Comparison of ENCODE assay signal across 9 cellular contexts in genomic region chr9:91949946-91950664, GRCh38. TPM values are rescaled to one million over a fixed set of nuclear protein-coding genes. Genes with fewer than 3 reads are reported as not detected.
DNase-seq lines count a peak whose midpoint lies in the region; ATAC-seq and TF ChIP-seq lines count a peak whose summit lies in the region.
"Had no signal": no experiment of that assay in that cellular context is flagged by ENCODE, and none has a peak within 500 bp of the region (broad histone marks: within the 10 kb centered on the region; RNA-seq: fewer than 3 reads in every experiment).

Gene ROR2, minus strand, starts transcription at chr9:91950228.

- H3K79me2 ChIP-seq in DOHH2 (ENCODE audit: control insufficient read depth, low read length), result no peaks in the 10 kb centered on the region

- H3K4me1 ChIP-seq in DOHH2 (ENCODE audit: control insufficient read depth, low read length) (no peaks in the 10 kb centered on the region), body of pancreas (peaks cover 38% of the 10 kb centered on the region), iPS-20b (ENCODE audit: insufficient read depth, low read length) (peaks cover 17% of the 10 kb centered on the region; the same call in 1 of the 2 replicates), spleen (peaks cover 7 to 31% (median 25%) of the 10 kb centered on the region in 6 donors)

- intact Hi-C loops in body of pancreas (cut with DNase I), result loop anchor here (10.0 kb wide), 1 partner anchor 175 kb away; no protein-coding TSS in a partner anchor
- intact Hi-C loops in spleen (cut with DNase I; ENCODE audit: low total_unique reads), result loop anchor here (10.0 kb wide), 1 partner anchor 175 kb away; no protein-coding TSS in a partner anchor

- H3K9ac ChIP-seq in iPS-20b (ENCODE audit: low read depth, low read length), result peak within 1 kb of the TSS; percentile 74

- peak; percentile 26 for TF ChIP-seq CTCF in DOHH2 (IDR thresholded peaks at IDR 0.05; ENCODE audit: low read depth, low read length, poor library complexity, severe bottlenecking)
- peak in 6 of 7 experiments; percentile 29 to 73 (median 50) for TF ChIP-seq CTCF in body of pancreas (IDR thresholded peaks at IDR 0.05)
- TF ChIP-seq CTCF in spleen (IDR thresholded peaks at IDR 0.05 in 8 of 11, conservative IDR thresholded peaks at IDR 0.05 in 3 of 11), result peak in 7 of 11 experiments; percentile 8 to 65 (median 56)

- no peaks in the 10 kb centered on the region for H3F3A ChIP-seq in DOHH2 (ENCODE audit: control insufficient read depth, insufficient read depth)

- H3K36me3 ChIP-seq in DOHH2 (ENCODE audit: control insufficient read depth, low read length), result no peaks in the 10 kb centered on the region
- no peaks in the 10 kb centered on the region for H3K36me3 ChIP-seq in body of pancreas (replicated peaks in 1 of 2; ENCODE audit: insufficient read depth in 1 of 2, low read depth in 2 of 2)
- H3K36me3 ChIP-seq in iPS-20b (ENCODE audit: insufficient read depth, low read depth, low read length), result no peaks in the 10 kb centered on the region
- H3K36me3 ChIP-seq in spleen, result no peaks in the 10 kb centered on the region

- H3K27me3 ChIP-seq in DOHH2 (ENCODE audit: control insufficient read depth, low read length) (peaks cover 30% of the 10 kb centered on the region), body of pancreas (peaks cover 0 to 29% of the 10 kb centered on the region in 2 donors), iPS-20b (ENCODE audit: insufficient read depth, low read length) (peaks cover 72% of the 10 kb centered on the region), spleen (replicated peaks in 1 of 7) (peaks cover 5 to 100% (median 52%) of the 10 kb centered on the region in 7 donors)

- peak within 1 kb of the TSS; percentile 34 for H3K4me2 ChIP-seq in DOHH2 (ENCODE audit: low read length)

- H3K27ac ChIP-seq in DOHH2 (ENCODE audit: low read depth, low read length) (no peak within 1 kb of the TSS), body of pancreas (no peak within 1 kb of the TSS), iPS-20b (ENCODE audit: low read length) (no peak within 1 kb of the TSS), spleen (peak within 1 kb of the TSS; percentile 27 to 76 (median 67))

- H3K9me3 ChIP-seq in DOHH2 (ENCODE audit: control insufficient read depth, insufficient read depth, low read length) (no peaks in the 10 kb centered on the region), body of pancreas (no peaks in the 10 kb centered on the region), iPS-20b (ENCODE audit: insufficient read depth, low read depth, low read length) (no peaks in the 10 kb centered on the region), spleen (peaks cover 0 to 7% (median 0%) of the 10 kb centered on the region in 8 donors)

- DNase-seq in SHP77 treated with DMSO at 0.1 percent for 48 hours (lab: John Stamatoyannopoulos, UW) (peak; percentile 48), body of pancreas (peak; percentile 53 to 71 (median 54)), spleen (peak; percentile 78), 8988T (no peak)
- DNase-seq in effector CD8-positive, alpha-beta T cell (lab: John Stamatoyannopoulos, UW), result no peak

- no peaks in the 10 kb centered on the region for H3K9me2 ChIP-seq in DOHH2 (replicated peaks; ENCODE audit: control insufficient read depth, low read length)

- TF ChIP-seq POLR2A in body of pancreas (IDR thresholded peaks at IDR 0.05) (no peak), spleen (IDR thresholded peaks at IDR 0.05) (no peak)

- ATAC-seq in HG02642 (IDR thresholded peaks at IDR 0.05; ENCODE audit: poor library complexity, unreplicated experiment) (peak; percentile 60), body of pancreas (peak; percentile 63)

- 0% methylated on average over 1 to 72 of the region's 81 CpGs for WGBS in body of pancreas, 2 donors
- WGBS in spleen, 5 donors, result 0 to 1% (median 1%) methylated on average over 21 to 81 of the region's 81 CpGs

- 0 out of 2 replicates have a peak within 1 kb of the TSS, but pooled peaks have one; percentile 24 for H3K4me3 ChIP-seq in DOHH2 (ENCODE audit: low read length)
- H3K4me3 ChIP-seq in body of pancreas, result peak within 1 kb of the TSS; percentile 5 to 35
- H3K4me3 ChIP-seq in iPS-20b (ENCODE audit: low read length), result peak within 1 kb of the TSS; percentile 69
- H3K4me3 ChIP-seq in spleen, result peak within 1 kb of the TSS; percentile 29 to 67 (median 38)

- H4K20me1 ChIP-seq in DOHH2 (ENCODE audit: control insufficient read depth, insufficient read depth, low read depth, low read length), result 0 out of 2 replicates have a peak, but pooled peaks cover 4% of the 10 kb centered on the region

RNA-seq across cellular contexts. Expression of gene ROR2, which starts in this region (rescaled TPM):
- total RNA-seq in body of pancreas, result 1 to 10 TPM; 4.0 to 5.4 TPM
- total RNA-seq in spleen, result 10 to 100 TPM in 1 of 7 donors, 1 to 10 TPM in 6; 2.5 to 15.6 (median 7.2) TPM
- 1 to 10 TPM in 1 of 3 donors, under 1 TPM in 2; 0.65 to 1.8 (median 0.70) TPM for polyA plus RNA-seq in spleen
- total RNA-seq: activated CD8-positive, alpha-beta memory T cell treated with anti-CD3 and anti-CD28 coated beads for 36 hours had no signal

Comparison
In these comparisons a context has a peak if more than half of its experiments do, and no peak if none do; other contexts are left out.
1. H3K27ac ChIP-seq: peak in spleen (8 of 8); none in DOHH2 (single experiment), body of pancreas (0 of 4) and iPS-20b (single experiment).
2. DNase-seq: peak in SHP77 treated with DMSO at 0.1 percent for 48 hours (single experiment), body of pancreas (4 of 4) and spleen (single experiment); none in effector CD8-positive, alpha-beta T cell (single experiment) and 8988T (single experiment).
3. Peak in every context shown above with its lines, with median percentiles within 50 percentile points of each other: H3K4me3 ChIP-seq and CTCF ChIP-seq.